Comparison of ENCODE assay signal across 1 cellular context in the genomic region with DNA sequence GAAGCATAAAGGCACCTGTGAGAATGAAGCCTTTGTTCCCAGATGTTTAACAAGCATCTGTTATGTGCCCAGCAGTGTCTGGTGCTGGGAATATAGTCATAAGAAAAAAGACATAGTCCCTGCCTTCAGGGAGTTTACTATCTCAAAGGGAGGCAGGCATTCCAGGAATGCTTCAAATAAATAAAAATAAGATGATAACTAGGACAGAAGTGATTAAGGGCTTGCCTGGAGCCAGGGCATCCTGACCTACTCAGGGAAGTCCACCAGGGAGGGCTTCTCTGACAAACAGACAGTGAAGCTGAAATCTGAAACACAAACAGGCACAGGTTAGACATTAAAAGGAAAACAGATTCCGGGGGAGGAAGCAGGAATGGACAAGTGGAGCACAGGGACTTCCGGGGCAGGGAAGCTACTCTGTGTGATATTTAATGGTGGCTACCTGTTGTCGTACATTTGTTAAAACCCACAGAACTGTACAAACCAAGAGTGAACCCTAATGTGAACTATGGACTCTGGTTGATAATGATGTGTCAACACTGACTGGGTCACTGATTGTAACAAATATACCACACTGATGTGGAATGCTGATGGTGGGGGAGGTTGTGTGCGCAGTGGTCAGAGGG.
A peak's percentile ranks its signal among the peaks of the same experiment; 100 is the strongest.
TF ChIP-seq lines count a peak whose summit lies in the region.

No MANE protein-coding gene starts in this region.

TF ChIP-seq in liver, 16 proteins besides CTCF, POLR2A, EP300 and RAD21 (continued from another document):
- TF ChIP-seq GABPA (IDR thresholded peaks at IDR 0.05 in 1 of 2, conservative IDR thresholded peaks at IDR 0.05 in 1 of 2) = peak; percentile 61 to 76
- TF ChIP-seq HNF4A (conservative IDR thresholded peaks at IDR 0.05) = peak; percentile 97 to 98
- TF ChIP-seq FOXA2 (IDR thresholded peaks at IDR 0.05) = peak; percentile 94
- TF ChIP-seq HNF4G (IDR thresholded peaks at IDR 0.05) = peak; percentile 99
- TF ChIP-seq SP1 (IDR thresholded peaks at IDR 0.05) = peak; percentile 100
